In the genomic region with DNA sequence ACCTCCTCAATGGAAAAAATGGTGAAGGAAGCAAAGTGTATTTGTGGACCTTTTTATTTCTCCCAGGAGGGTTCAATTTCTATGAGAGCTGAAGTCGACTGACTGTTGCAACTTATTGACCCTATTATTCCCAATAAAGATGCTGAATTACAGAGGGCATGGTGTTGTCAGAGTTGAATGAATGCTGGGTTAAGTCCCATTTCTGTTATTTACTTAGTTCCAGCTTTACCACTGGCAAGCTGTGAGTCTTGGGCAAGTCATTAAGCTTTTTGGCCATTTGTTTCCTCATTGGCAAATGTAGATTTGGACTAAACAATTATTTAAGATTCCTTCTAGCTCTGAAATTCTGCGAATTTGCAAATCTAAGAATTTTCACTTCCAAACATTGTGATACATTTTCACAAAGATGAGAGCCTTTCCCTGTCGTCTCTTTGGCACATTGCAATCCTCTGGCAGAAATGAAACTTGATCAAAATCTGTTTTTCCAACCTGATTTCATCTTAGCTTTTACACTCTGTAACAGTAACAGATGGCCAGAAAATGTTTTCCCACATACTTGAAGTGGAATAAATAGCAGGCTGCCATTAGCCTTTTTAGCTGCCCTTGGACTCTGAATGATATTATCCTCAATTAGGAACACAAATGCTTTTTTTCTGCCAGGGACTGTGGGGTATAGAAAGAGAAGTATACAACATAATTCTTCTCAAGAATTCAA, we compare ENCODE assay signal across 2 cellular contexts.
TF ChIP-seq lines count a peak whose summit lies in the region.

No MANE protein-coding gene starts in this region.

TF ChIP-seq in liver, 16 proteins besides CTCF, POLR2A, EP300 and RAD21:
- TF ChIP-seq HNF4A (conservative IDR thresholded peaks at IDR 0.05) (peak in 1 of 2 donors; percentile 16), FOXA1 (IDR thresholded peaks at IDR 0.05) (peak; percentile 62), RXRA (IDR thresholded peaks at IDR 0.05) (peak; percentile 45 to 63), FOXA2 (IDR thresholded peaks at IDR 0.05) (peak; percentile 69), TAF1 (conservative IDR thresholded peaks at IDR 0.05) (no peak), SP1 (IDR thresholded peaks at IDR 0.05) (no peak)

TF ChIP-seq in HepG2, 621 proteins besides CTCF, POLR2A, EP300 and RAD21:
- TF ChIP-seq NFKB2 (CRISPR knock-in tag; IDR thresholded peaks at IDR 0.05; ENCODE audit: borderline replicate concordance) (no peak), HNRNPH1 (optimal IDR thresholded peaks at IDR 0.05; ENCODE audit: low read depth, low read length) (no peak), AGO2 (optimal IDR thresholded peaks at IDR 0.05; ENCODE audit: low read depth, low read length) (no peak), SATB2 (CRISPR knock-in tag; IDR thresholded peaks at IDR 0.05) (no peak), FOXA3 (CRISPR knock-in tag; IDR thresholded peaks at IDR 0.05) (no peak), ZFP82 (CRISPR knock-in tag; IDR thresholded peaks at IDR 0.05; ENCODE audit: borderline replicate concordance) (no peak), PTBP1 (IDR thresholded peaks at IDR 0.05; ENCODE audit: low read depth, low read length, poor library complexity, severe bottlenecking) (no peak), ZNF558 (CRISPR knock-in tag; IDR thresholded peaks at IDR 0.05; ENCODE audit: borderline replicate concordance) (no peak), KMT2B (CRISPR knock-in tag; IDR thresholded peaks at IDR 0.05) (no peak), ZNF331 (CRISPR knock-in tag; IDR thresholded peaks at IDR 0.05) (no peak), ZNF33A (CRISPR knock-in tag; IDR thresholded peaks at IDR 0.05; ENCODE audit: borderline replicate concordance) (no peak), MAF1 (CRISPR knock-in tag; IDR thresholded peaks at IDR 0.05; ENCODE audit: borderline replicate concordance) (no peak), ZNF615 (CRISPR knock-in tag; IDR thresholded peaks at IDR 0.05; ENCODE audit: borderline replicate concordance) (no peak)
- TF ChIP-seq, protein P1, sequence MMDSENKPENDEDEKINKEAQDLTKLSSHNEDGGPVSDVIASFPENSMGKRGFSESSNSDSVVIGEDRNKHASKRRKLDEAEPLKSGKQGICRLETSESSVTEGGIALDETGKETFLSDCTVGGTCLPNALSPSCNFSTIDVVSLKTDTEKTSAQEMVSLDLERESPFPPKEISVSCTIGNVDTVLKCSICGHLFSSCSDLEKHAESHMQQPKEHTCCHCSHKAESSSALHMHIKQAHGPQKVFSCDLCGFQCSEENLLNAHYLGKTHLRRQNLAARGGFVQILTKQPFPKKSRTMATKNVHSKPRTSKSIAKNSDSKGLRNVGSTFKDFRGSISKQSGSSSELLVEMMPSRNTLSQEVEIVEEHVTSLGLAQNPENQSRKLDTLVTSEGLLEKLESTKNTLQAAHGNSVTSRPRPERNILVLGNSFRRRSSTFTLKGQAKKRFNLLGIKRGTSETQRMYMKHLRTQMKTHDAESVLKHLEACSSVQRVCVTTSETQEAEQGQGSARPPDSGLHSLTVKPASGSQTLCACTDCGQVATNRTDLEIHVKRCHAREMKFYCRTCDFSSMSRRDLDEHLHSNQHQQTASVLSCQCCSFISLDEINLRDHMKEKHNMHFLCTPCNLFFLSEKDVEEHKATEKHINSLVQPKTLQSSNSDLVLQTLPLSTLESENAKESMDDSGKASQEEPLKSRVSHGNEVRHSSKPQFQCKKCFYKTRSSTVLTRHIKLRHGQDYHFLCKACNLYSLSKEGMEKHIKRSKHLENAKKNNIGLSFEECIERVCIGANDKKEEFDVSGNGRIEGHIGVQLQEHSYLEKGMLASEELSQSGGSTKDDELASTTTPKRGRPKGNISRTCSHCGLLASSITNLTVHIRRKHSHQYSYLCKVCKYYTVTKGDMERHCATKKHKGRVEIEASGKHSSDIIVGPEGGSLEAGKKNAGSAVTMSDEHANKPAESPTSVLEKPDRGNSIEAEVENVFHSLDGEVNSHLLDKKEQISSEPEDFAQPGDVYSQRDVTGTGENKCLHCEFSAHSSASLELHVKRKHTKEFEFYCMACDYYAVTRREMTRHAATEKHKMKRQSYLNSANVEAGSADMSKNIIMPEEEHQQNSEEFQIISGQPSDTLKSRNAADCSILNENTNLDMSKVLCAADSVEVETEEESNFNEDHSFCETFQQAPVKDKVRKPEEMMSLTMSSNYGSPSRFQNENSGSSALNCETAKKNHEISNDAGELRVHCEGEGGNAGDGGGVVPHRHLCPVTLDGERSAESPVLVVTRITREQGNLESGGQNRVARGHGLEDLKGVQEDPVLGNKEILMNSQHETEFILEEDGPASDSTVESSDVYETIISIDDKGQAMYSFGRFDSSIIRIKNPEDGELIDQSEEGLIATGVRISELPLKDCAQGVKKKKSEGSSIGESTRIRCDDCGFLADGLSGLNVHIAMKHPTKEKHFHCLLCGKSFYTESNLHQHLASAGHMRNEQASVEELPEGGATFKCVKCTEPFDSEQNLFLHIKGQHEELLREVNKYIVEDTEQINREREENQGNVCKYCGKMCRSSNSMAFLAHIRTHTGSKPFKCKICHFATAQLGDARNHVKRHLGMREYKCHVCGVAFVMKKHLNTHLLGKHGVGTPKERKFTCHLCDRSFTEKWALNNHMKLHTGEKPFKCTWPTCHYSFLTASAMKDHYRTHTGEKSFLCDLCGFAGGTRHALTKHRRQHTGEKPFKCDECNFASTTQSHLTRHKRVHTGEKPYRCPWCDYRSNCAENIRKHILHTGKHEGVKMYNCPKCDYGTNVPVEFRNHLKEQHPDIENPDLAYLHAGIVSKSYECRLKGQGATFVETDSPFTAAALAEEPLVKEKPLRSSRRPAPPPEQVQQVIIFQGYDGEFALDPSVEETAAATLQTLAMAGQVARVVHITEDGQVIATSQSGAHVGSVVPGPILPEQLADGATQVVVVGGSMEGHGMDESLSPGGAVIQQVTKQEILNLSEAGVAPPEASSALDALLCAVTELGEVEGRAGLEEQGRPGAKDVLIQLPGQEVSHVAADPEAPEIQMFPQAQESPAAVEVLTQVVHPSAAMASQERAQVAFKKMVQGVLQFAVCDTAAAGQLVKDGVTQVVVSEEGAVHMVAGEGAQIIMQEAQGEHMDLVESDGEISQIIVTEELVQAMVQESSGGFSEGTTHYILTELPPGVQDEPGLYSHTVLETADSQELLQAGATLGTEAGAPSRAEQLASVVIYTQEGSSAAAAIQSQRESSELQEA (CRISPR knock-in tag; IDR thresholded peaks at IDR 0.05; ENCODE audit: not compliant biosample characterization), result no peak
- TF ChIP-seq, protein P2, sequence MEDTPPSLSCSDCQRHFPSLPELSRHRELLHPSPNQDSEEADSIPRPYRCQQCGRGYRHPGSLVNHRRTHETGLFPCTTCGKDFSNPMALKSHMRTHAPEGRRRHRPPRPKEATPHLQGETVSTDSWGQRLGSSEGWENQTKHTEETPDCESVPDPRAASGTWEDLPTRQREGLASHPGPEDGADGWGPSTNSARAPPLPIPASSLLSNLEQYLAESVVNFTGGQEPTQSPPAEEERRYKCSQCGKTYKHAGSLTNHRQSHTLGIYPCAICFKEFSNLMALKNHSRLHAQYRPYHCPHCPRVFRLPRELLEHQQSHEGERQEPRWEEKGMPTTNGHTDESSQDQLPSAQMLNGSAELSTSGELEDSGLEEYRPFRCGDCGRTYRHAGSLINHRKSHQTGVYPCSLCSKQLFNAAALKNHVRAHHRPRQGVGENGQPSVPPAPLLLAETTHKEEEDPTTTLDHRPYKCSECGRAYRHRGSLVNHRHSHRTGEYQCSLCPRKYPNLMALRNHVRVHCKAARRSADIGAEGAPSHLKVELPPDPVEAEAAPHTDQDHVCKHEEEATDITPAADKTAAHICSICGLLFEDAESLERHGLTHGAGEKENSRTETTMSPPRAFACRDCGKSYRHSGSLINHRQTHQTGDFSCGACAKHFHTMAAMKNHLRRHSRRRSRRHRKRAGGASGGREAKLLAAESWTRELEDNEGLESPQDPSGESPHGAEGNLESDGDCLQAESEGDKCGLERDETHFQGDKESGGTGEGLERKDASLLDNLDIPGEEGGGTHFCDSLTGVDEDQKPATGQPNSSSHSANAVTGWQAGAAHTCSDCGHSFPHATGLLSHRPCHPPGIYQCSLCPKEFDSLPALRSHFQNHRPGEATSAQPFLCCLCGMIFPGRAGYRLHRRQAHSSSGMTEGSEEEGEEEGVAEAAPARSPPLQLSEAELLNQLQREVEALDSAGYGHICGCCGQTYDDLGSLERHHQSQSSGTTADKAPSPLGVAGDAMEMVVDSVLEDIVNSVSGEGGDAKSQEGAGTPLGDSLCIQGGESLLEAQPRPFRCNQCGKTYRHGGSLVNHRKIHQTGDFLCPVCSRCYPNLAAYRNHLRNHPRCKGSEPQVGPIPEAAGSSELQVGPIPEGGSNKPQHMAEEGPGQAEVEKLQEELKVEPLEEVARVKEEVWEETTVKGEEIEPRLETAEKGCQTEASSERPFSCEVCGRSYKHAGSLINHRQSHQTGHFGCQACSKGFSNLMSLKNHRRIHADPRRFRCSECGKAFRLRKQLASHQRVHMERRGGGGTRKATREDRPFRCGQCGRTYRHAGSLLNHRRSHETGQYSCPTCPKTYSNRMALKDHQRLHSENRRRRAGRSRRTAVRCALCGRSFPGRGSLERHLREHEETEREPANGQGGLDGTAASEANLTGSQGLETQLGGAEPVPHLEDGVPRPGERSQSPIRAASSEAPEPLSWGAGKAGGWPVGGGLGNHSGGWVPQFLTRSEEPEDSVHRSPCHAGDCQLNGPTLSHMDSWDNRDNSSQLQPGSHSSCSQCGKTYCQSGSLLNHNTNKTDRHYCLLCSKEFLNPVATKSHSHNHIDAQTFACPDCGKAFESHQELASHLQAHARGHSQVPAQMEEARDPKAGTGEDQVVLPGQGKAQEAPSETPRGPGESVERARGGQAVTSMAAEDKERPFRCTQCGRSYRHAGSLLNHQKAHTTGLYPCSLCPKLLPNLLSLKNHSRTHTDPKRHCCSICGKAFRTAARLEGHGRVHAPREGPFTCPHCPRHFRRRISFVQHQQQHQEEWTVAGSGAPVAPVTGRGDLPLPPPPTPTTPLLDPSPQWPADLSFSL (CRISPR knock-in tag; IDR thresholded peaks at IDR 0.05), result no peak
- TF ChIP-seq, protein P3, sequence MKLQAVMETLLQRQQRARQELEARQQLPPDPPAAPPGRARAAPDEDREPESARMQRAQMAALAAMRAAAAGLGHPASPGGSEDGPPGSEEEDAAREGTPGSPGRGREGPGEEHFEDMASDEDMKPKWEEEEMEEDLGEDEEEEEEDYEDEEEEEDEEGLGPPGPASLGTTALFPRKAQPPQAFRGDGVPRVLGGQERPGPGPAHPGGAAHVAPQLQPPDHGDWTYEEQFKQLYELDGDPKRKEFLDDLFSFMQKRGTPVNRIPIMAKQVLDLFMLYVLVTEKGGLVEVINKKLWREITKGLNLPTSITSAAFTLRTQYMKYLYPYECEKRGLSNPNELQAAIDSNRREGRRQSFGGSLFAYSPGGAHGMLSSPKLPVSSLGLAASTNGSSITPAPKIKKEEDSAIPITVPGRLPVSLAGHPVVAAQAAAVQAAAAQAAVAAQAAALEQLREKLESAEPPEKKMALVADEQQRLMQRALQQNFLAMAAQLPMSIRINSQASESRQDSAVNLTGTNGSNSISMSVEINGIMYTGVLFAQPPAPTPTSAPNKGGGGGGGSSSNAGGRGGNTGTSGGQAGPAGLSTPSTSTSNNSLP (IDR thresholded peaks at IDR 0.05; ENCODE audit: low read depth, low read length), result no peak
- TF ChIP-seq, protein P4, sequence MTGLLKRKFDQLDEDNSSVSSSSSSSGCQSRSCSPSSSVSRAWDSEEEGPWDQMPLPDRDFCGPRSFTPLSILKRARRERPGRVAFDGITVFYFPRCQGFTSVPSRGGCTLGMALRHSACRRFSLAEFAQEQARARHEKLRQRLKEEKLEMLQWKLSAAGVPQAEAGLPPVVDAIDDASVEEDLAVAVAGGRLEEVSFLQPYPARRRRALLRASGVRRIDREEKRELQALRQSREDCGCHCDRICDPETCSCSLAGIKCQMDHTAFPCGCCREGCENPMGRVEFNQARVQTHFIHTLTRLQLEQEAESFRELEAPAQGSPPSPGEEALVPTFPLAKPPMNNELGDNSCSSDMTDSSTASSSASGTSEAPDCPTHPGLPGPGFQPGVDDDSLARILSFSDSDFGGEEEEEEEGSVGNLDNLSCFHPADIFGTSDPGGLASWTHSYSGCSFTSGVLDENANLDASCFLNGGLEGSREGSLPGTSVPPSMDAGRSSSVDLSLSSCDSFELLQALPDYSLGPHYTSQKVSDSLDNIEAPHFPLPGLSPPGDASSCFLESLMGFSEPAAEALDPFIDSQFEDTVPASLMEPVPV (CRISPR knock-in tag; IDR thresholded peaks at IDR 0.05), result no peak
- TF ChIP-seq, protein P5, sequence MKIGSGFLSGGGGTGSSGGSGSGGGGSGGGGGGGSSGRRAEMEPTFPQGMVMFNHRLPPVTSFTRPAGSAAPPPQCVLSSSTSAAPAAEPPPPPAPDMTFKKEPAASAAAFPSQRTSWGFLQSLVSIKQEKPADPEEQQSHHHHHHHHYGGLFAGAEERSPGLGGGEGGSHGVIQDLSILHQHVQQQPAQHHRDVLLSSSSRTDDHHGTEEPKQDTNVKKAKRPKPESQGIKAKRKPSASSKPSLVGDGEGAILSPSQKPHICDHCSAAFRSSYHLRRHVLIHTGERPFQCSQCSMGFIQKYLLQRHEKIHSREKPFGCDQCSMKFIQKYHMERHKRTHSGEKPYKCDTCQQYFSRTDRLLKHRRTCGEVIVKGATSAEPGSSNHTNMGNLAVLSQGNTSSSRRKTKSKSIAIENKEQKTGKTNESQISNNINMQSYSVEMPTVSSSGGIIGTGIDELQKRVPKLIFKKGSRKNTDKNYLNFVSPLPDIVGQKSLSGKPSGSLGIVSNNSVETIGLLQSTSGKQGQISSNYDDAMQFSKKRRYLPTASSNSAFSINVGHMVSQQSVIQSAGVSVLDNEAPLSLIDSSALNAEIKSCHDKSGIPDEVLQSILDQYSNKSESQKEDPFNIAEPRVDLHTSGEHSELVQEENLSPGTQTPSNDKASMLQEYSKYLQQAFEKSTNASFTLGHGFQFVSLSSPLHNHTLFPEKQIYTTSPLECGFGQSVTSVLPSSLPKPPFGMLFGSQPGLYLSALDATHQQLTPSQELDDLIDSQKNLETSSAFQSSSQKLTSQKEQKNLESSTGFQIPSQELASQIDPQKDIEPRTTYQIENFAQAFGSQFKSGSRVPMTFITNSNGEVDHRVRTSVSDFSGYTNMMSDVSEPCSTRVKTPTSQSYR (CRISPR knock-in tag; IDR thresholded peaks at IDR 0.05; ENCODE audit: borderline replicate concordance), result no peak
- TF ChIP-seq, protein P6, sequence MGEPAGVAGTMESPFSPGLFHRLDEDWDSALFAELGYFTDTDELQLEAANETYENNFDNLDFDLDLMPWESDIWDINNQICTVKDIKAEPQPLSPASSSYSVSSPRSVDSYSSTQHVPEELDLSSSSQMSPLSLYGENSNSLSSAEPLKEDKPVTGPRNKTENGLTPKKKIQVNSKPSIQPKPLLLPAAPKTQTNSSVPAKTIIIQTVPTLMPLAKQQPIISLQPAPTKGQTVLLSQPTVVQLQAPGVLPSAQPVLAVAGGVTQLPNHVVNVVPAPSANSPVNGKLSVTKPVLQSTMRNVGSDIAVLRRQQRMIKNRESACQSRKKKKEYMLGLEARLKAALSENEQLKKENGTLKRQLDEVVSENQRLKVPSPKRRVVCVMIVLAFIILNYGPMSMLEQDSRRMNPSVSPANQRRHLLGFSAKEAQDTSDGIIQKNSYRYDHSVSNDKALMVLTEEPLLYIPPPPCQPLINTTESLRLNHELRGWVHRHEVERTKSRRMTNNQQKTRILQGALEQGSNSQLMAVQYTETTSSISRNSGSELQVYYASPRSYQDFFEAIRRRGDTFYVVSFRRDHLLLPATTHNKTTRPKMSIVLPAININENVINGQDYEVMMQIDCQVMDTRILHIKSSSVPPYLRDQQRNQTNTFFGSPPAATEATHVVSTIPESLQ (CRISPR knock-in tag; conservative IDR thresholded peaks at IDR 0.05), result no peak
